Comparison of ENCODE assay signal across 10 cellular contexts in genomic region chr12:21502872-21503271, GRCh38. TPM values are rescaled to one million over a fixed set of nuclear protein-coding genes. Genes with fewer than 3 reads are reported as not detected.
DNase-seq lines count a peak whose midpoint lies in the region; ATAC-seq, FAIRE-seq and TF ChIP-seq lines count a peak whose summit lies in the region.
"Had no signal": no experiment of that assay in that cellular context is flagged by ENCODE, and none has a peak within 500 bp of the region (broad histone marks: within the 10 kb centered on the region; RNA-seq: fewer than 3 reads in every experiment).

No MANE protein-coding gene starts in this region.

- no peaks in the 10 kb centered on the region for H3K9me1 ChIP-seq in keratinocyte (ENCODE audit: control insufficient read depth, extremely low read depth, insufficient read depth, low read length)

- DNase-seq in heart left ventricle, result no peak
- no peak for DNase-seq in left cardiac atrium
- DNase-seq in keratinocyte (ENCODE audit: low read depth, low spot score), result no peak
- DNase-seq in tibial artery, result no peak
- no peak for DNase-seq in HuH-7 (ENCODE audit: low spot score)
- no peak for DNase-seq in GM19238 (ENCODE audit: insufficient read length, low spot score)
- DNase-seq: H9, NCI-H510A had no signal

- dilution Hi-C loops in keratinocyte (cut with MboI; ENCODE audit: extremely low pct_ligation_motif_present, low sequenced_read_pairs), result no loop called here

- peak overlapping the region; percentile 93 for H3K9ac ChIP-seq in keratinocyte (ENCODE audit: control insufficient read depth, extremely low read depth, insufficient read depth, low read length)

- H3K4me2 ChIP-seq in keratinocyte (ENCODE audit: control insufficient read depth, extremely low read depth, insufficient read depth, low read depth, low read length), result peak overlapping the region; percentile 89

- 75 to 98% (median 81%) methylated on average over 1 of the region's 1 CpG for WGBS in heart left ventricle, 4 donors

- peaks cover 0 to 25% (median 19%) of the 10 kb centered on the region in 9 donors for H3K36me3 ChIP-seq in heart left ventricle
- peaks cover 5 to 12% of the 10 kb centered on the region in 2 experiments for H3K36me3 ChIP-seq in keratinocyte (ENCODE audit: control insufficient read depth in 2 of 2, extremely low read depth in 1 of 2, insufficient read depth in 2 of 2, low read length in 2 of 2)
- peaks cover 3 to 10% (median 5%) of the 10 kb centered on the region in 3 donors for H3K36me3 ChIP-seq in tibial artery

- H3K9me3 ChIP-seq in heart left ventricle, result no peaks in the 10 kb centered on the region
- no peaks in the 10 kb centered on the region for H3K9me3 ChIP-seq in keratinocyte (ENCODE audit: control insufficient read depth, low read depth, low read length)
- H3K9me3 ChIP-seq in tibial artery, result no peaks in the 10 kb centered on the region

- H3K27ac ChIP-seq in heart left ventricle (no peak overlapping the region), keratinocyte (ENCODE audit: control insufficient read depth, insufficient read depth, low read length) (peak overlapping the region; percentile 7), tibial artery (peak overlapping the region in 1 of 2 donors; percentile 91)

- no peak for FAIRE-seq in keratinocyte (lab: Jason Lieb, UNC)

- H2AFZ ChIP-seq in keratinocyte (ENCODE audit: control insufficient read depth, low read length), result no peak overlapping the region

- no peaks in the 10 kb centered on the region for H4K20me1 ChIP-seq in keratinocyte (ENCODE audit: control insufficient read depth, extremely low read depth, insufficient read depth, low read length)

- intact Hi-C loops in heart left ventricle (cut with DNase I) (loop anchor here in 7 of 10 donors (5.0 to 10.0 kb wide), 6 partner anchors 66 to 182 kb away; partner anchors contain the start of genes LDHB (in 3 of the 7) and PYROXD1 (in 3 of the 7)), left cardiac atrium (cut with DNase I) (no loop called here), tibial artery (cut with DNase I; ENCODE audit: low total_unique reads) (loop anchor here (5.0 kb wide), 2 partner anchors 159 to 179 kb away; no protein-coding TSS in a partner anchor)

- TF ChIP-seq POLR2A in heart left ventricle (IDR thresholded peaks at IDR 0.05), result no peak

- H3K27me3 ChIP-seq in heart left ventricle, result no peaks in the 10 kb centered on the region
- H3K27me3 ChIP-seq in keratinocyte (ENCODE audit: control insufficient read depth, extremely low read depth, insufficient read depth, low read length), result no peaks in the 10 kb centered on the region
- H3K27me3 ChIP-seq in tibial artery, result no peaks in the 10 kb centered on the region

- no peak for TF ChIP-seq CTCF in heart left ventricle (IDR thresholded peaks at IDR 0.05)
- TF ChIP-seq CTCF in WI38 (IDR thresholded peaks at IDR 0.05; ENCODE audit: low read depth, low read length), result no peak
- TF ChIP-seq CTCF in keratinocyte (optimal IDR thresholded peaks at IDR 0.05 in 1 of 3, IDR thresholded peaks at IDR 0.05 in 1 of 3, conservative IDR thresholded peaks at IDR 0.05 in 1 of 3; ENCODE audit: extremely low read depth in 1 of 3, insufficient read depth in 2 of 3, low read length in 3 of 3), result no peak
- no peak for TF ChIP-seq CTCF in tibial artery (IDR thresholded peaks at IDR 0.05)

- H3K4me3 ChIP-seq in heart left ventricle, result peak overlapping the region in 10 of 12 donors; percentile 81 to 97 (median 90)
- H3K4me3 ChIP-seq in WI38 (ENCODE audit: low read depth, low read length), result peak overlapping the region; percentile 86
- H3K4me3 ChIP-seq in keratinocyte (ENCODE audit: control insufficient read depth in 2 of 3, extremely low read depth in 1 of 3, insufficient read depth in 2 of 3, low read depth in 1 of 3, low read length in 3 of 3), result peak overlapping the region in 2 of 3 experiments; percentile 82 to 97
- H3K4me3 ChIP-seq in tibial artery, result peak overlapping the region; percentile 80 to 93

- H3K79me2 ChIP-seq in keratinocyte (ENCODE audit: control insufficient read depth, insufficient read depth, low read length), result peaks cover 62% of the 10 kb centered on the region

- ATAC-seq in heart left ventricle, result no peak
- no peak for ATAC-seq in left cardiac atrium
- ATAC-seq in HG03045 (IDR thresholded peaks at IDR 0.05; ENCODE audit: unreplicated experiment), result no peak

- H3K4me1 ChIP-seq in heart left ventricle (peaks cover 8 to 57% (median 44%) of the 10 kb centered on the region in 12 donors), keratinocyte (ENCODE audit: control insufficient read depth, extremely low read depth, insufficient read depth, low read length) (peaks cover 13% of the 10 kb centered on the region), tibial artery (peaks cover 0 to 40% (median 27%) of the 10 kb centered on the region in 4 donors)

RNA-seq across cellular contexts. Expression of gene GOLT1B, which starts 1.3 kb away (rescaled TPM):
- total RNA-seq in heart left ventricle (10 to 100 TPM; 12.9 to 32.0 (median 22.1) TPM), left cardiac atrium (10 to 100 TPM; 24.9 to 29.7 TPM)
- polyA plus RNA-seq in heart left ventricle (10 to 100 TPM; 13.2 to 43.7 TPM), keratinocyte (12.0 to 25.8 TPM (median 16.7 TPM) in 3 replicates)
- polyA plus RNA-seq in keratinocyte (2011; ENCODE audit: low read depth), result 13.4 TPM
- 9.7 and 22.4 TPM in 2 replicates for polyA plus RNA-seq in keratinocyte (2011; cell fraction: cytosol; rRNA removed)
- polyA plus RNA-seq in keratinocyte (2011; cell fraction: nucleus; rRNA removed), result 17.9 and 25.8 TPM in 2 replicates
- 40.5 and 46.0 TPM in 2 replicates for polyA plus RNA-seq in keratinocyte (2012; ENCODE audit: low replicate concordance)
- polyA minus RNA-seq in keratinocyte, result 1.7 to 13.3 TPM (median 5.5 TPM) in 3 replicates
- 48.9 TPM for polyA minus RNA-seq in keratinocyte (2011; cell fraction: cytosol; rRNA and poly(A)+ RNA removed)
- 14.9 and 33.7 TPM in 2 replicates for polyA minus RNA-seq in keratinocyte (2011; cell fraction: nucleus; rRNA and poly(A)+ RNA removed)

RNA-seq across cellular contexts. Expression of gene RECQL, which starts 1.4 kb away (rescaled TPM):
- total RNA-seq in heart left ventricle (10 to 100 TPM; 17.1 to 39.3 (median 27.4) TPM), left cardiac atrium (10 to 100 TPM; 19.9 to 23.9 TPM)
- polyA plus RNA-seq in heart left ventricle (10 to 100 TPM in 1 of 2 donors, 1 to 10 TPM in 1; 9.0 to 21.2 TPM), keratinocyte (23.9 to 41.9 TPM (median 29.5 TPM) in 3 replicates)
- polyA plus RNA-seq in keratinocyte (2011; ENCODE audit: low read depth), result 45.7 TPM
- polyA plus RNA-seq in keratinocyte (2011; cell fraction: cytosol; rRNA removed), result 16.1 and 24.0 TPM in 2 replicates
- polyA plus RNA-seq in keratinocyte (2011; cell fraction: nucleus; rRNA removed), result 28.5 and 39.1 TPM in 2 replicates
- 17.7 and 39.1 TPM in 2 replicates for polyA plus RNA-seq in keratinocyte (2012; ENCODE audit: low replicate concordance)
- 9.9 to 41.7 TPM (median 19.6 TPM) in 3 replicates for polyA minus RNA-seq in keratinocyte
- polyA minus RNA-seq in keratinocyte (2011; cell fraction: cytosol; rRNA and poly(A)+ RNA removed), result 20.5 TPM
- polyA minus RNA-seq in keratinocyte (2011; cell fraction: nucleus; rRNA and poly(A)+ RNA removed), result 21.9 and 38.4 TPM in 2 replicates

RNA-seq across cellular contexts. Expression of gene SPX, which starts 23.2 kb away (rescaled TPM):
- total RNA-seq in heart left ventricle (10 to 100 TPM in 5 of 9 donors, 1 to 10 TPM in 4; 7.0 to 20.0 (median 13.5) TPM), left cardiac atrium (1 to 10 TPM; 2.6 to 6.5 TPM)
- polyA plus RNA-seq in heart left ventricle (10 to 100 TPM in 1 of 2 donors, 1 to 10 TPM in 1; 1.8 to 12.8 TPM), keratinocyte (0.07 to 0.12 TPM (median 0.12 TPM) in 3 replicates)
- not detected for polyA plus RNA-seq in keratinocyte (2011; ENCODE audit: low read depth)
- polyA plus RNA-seq in keratinocyte (2011; cell fraction: cytosol; rRNA removed), result 0.12 and 0.18 TPM in 2 replicates
- 0.06 TPM in 1 of 2 replicates, not detected in the other for polyA plus RNA-seq in keratinocyte (2011; cell fraction: nucleus; rRNA removed)
- not detected in 2 replicates for polyA plus RNA-seq in keratinocyte (2012; ENCODE audit: low replicate concordance)
- not detected in 3 replicates for polyA minus RNA-seq in keratinocyte
- not detected for polyA minus RNA-seq in keratinocyte (2011; cell fraction: cytosol; rRNA and poly(A)+ RNA removed)
- polyA minus RNA-seq in keratinocyte (2011; cell fraction: nucleus; rRNA and poly(A)+ RNA removed), result 0.08 TPM in 1 of 2 replicates, not detected in the other

Comparison
In these comparisons a context has a peak if more than half of its experiments do, and no peak if none do; other contexts are left out.
1. intact Hi-C loops: an anchor here in heart left ventricle (5.0 to 10.0 kb wide) and tibial artery (5.0 kb wide); none called in left cardiac atrium.